ENCODE assay signal across 24 cellular contexts in the genomic region with DNA sequence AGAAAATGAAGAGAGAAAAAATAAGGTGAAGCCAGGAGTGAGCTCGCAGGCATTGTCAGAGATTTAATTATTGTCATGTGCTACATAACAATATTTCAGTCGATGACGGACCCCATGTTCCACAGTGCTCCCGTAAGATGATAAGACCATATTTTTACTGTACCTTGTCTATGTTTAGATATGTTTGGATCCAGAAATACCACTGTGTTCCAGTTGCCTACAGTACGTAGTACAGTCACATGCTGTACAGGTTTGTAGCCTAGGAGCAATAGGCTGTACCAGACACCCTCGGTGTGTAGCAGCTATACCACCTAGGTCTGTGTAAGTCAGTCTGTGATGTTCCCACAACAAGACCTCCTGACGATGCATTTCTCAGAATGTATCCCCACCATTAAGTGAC.
"Had no signal": no experiment of that assay in that cellular context is flagged by ENCODE, and none has a peak within 500 bp of the region (broad histone marks: within the 10 kb centered on the region; RNA-seq: fewer than 3 reads in every experiment).

No MANE protein-coding gene starts in this region.

- ATAC-seq: left lung; pancreas; sciatic nerve; stimulated activated naive B cell treated with anti-CD40 and anti-IgM and Interleukin-4, amounts not matched to agents 10 μg/mL and 1 μg/mL and 100 μg/mL, for 72 hours; stimulated activated naive CD8-positive, alpha-beta T cell treated with anti-CD3 and anti-CD28 coated beads, Interleukin-15, amount 100 ng/mL, for 72 hours had no signal

- FAIRE-seq: endothelial cell of umbilical vein, keratinocyte, pancreas had no signal

- H3K4me1 ChIP-seq: left lung, pancreas, spleen, testis had no signal

- H3K9me3 ChIP-seq: left lung, pancreas, testis had no signal

- H3K36me3 ChIP-seq: left lung, pancreas had no signal

- H3K27me3 ChIP-seq: left lung, pancreas, spleen, testis had no signal

- H3K4me3 ChIP-seq: coronary artery, left lung, lung, pancreas, spleen, testis had no signal

- DNase-seq: effector CD4-positive, alpha-beta T cell; endodermal cell; erythroblast; foreskin melanocyte; head of caudate nucleus; hypothalamus; left lung; mesenchymal stem cell; naive B cell; occipital lobe; pancreas; spleen; stimulated activated CD4-positive, alpha-beta T cell treated with anti-CD3 and anti-CD28 coated beads, Interleukin-15, amount 100 ng/mL, for 24 hours; stimulated activated CD4-positive, alpha-beta T cell treated with anti-CD3 and anti-CD28 coated beads, Interleukin-1b, Interleukin-23, amount 100 ng/mL, for 48 hours; stimulated activated CD4-positive, alpha-beta T cell treated with anti-CD3 and anti-CD28 coated beads, Interleukin-4, amount 100 ng/mL, for 4 hours; stimulated activated naive B cell treated with anti-CD40 and anti-IgM and Interleukin-4, amounts not matched to agents 10 μg/mL and 1 μg/mL and 100 μg/mL, for 72 hours; stimulated activated naive CD8-positive, alpha-beta T cell treated with anti-CD3 and anti-CD28 coated beads, Interleukin-15, amount 100 ng/mL, for 72 hours; testis; trophoblast cell had no signal

- H3K27ac ChIP-seq: left lung, pancreas, spleen, testis had no signal
